ENCODE assay signal across 1 cellular context in the genomic region with DNA sequence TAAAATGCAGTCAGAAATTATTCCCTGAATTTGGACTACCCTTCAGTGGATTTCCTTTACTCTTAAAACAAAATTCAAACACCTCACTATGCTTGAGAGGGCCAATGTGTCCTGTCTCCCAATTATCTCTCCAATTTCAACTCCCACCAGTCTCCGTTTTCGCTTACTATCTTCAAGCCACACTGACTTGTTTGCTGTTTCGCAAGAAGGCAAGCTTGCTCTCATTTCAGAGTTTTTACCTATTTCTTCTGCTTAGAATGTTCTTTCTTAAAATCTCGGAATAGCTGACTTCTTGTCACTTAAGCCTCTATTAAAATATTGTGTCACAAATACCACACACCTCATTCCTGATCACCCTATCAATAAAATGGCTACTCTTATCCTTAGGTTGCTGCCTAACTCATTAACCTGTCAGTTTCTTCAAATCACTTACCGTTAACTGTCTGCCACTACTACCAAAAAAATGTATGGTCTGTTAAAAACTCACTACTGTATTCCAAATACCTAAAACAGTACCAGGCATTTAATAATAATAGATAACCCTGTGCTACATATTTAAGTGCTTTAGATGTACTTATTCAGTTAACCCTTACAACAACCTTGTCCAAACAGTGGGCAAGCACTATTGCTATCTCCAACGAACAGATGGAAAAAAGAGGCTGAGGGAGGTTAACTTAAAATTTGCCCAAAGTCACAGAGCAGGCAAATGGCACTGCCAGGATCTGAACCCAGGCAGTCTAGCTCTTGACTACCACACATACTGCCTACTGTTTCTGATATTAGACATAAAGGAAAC.
TF ChIP-seq lines count a peak whose summit lies in the region.

No MANE protein-coding gene starts in this region.

TF ChIP-seq in HepG2, 621 proteins besides CTCF, POLR2A, EP300 and RAD21:
- TF ChIP-seq CEBPG (CRISPR knock-in tag; IDR thresholded peaks at IDR 0.05) (peak; percentile 38; the same call in 1 of the 2 replicates), MTF1 (CRISPR knock-in tag; IDR thresholded peaks at IDR 0.05) (no peak), CEBPB (IDR thresholded peaks at IDR 0.05; ENCODE audit: borderline replicate concordance, low read depth, low read length) (peak; percentile 49), ZNF317 (CRISPR knock-in tag; IDR thresholded peaks at IDR 0.05) (no peak), ZNF652 (CRISPR knock-in tag; IDR thresholded peaks at IDR 0.05; ENCODE audit: borderline replicate concordance, low read depth) (0 out of 2 replicates have a peak, but pooled peaks have one; percentile 55)
TF ChIP-seq in HepG2: peak in this region for 3.
